Comparison of ENCODE assay signal across 10 cellular contexts in the genomic region with DNA sequence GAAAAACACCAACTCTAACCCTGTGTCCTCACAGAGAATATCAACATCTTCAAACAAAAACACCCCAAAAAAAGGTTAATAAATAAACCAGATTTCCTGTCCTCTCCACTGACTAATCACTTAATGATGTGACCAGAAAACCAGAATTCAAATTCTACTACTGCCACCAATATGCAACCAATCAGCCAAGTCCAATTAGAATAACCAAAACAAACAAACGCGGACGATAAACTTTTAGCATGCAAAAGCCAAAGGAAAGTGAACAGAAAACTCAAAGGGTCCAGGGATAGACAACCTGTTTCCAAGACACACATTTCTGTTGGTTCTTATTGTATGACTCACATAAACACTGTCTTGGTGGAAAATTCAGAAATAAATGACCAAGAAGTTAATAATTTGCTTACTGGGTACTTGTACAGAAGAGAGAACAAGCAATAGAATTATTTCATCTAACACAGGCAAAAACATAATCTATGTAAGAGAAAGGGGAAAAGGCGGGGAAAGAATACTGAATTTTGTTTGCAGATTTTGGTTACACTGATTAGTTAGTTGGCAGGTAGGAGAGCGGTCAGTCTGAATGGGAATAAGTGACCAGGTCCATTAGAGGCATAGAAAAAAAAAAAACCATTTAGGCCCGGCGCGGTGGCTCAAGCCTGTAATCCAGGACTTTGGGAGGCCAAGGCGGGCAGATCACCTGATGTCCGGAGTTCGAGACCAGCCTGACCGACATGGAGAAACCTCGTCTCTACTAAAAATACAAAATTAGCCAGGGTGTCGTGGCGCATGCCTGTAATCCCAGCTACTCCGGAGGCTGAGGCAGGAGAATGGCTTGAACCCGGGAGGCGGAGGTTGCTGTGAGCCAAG. TPM values are rescaled to one million over a fixed set of nuclear protein-coding genes. Genes with fewer than 3 reads are reported as not detected.
DNase-seq lines count a peak whose midpoint lies in the region; ATAC-seq and TF ChIP-seq lines count a peak whose summit lies in the region.
"Had no signal": no experiment of that assay in that cellular context is flagged by ENCODE, and none has a peak within 500 bp of the region (broad histone marks: within the 10 kb centered on the region; RNA-seq: fewer than 3 reads in every experiment).

No MANE protein-coding gene starts in this region.

- H3K36me3 ChIP-seq in IMR-90 (ENCODE audit: control insufficient read depth, insufficient read depth, low read length) (no peaks in the 10 kb centered on the region), mesendoderm (ENCODE audit: control insufficient read depth, insufficient read depth, low read length) (no peaks in the 10 kb centered on the region), lower lobe of right lung (no peaks in the 10 kb centered on the region)
- H3K36me3 ChIP-seq: adrenal gland had no signal

- TF ChIP-seq RAD21 in IMR-90 (IDR thresholded peaks at IDR 0.05; ENCODE audit: low read length) = no peak

- H3K4me1 ChIP-seq in IMR-90 (ENCODE audit: control insufficient read depth, insufficient read depth, low read length) (peaks cover 5% of the 10 kb centered on the region), mesendoderm (ENCODE audit: control insufficient read depth, low read depth, low read length) (no peaks in the 10 kb centered on the region), lower lobe of right lung (peaks cover 7% of the 10 kb centered on the region)

- no peak overlapping the region; the same call in 1 of the 2 replicates for H2BK20ac ChIP-seq in IMR-90 (ENCODE audit: low read depth, low read length)

- H2BK5ac ChIP-seq in IMR-90 (ENCODE audit: low read depth, low read length, poor library complexity, severe bottlenecking) = peak overlapping the region; percentile 81
- H2BK5ac ChIP-seq in mesendoderm (ENCODE audit: low read length) = no peak overlapping the region

- TF ChIP-seq POLR2A in IMR-90 (IDR thresholded peaks at IDR 0.05; ENCODE audit: low read depth, low read length) = no peak

- H3K79me2 ChIP-seq in mesendoderm (ENCODE audit: control insufficient read depth, insufficient read depth, low read length) = peaks cover 20% of the 10 kb centered on the region

- H3K27me3 ChIP-seq in IMR-90 (ENCODE audit: control insufficient read depth, insufficient read depth, low read length) (no peaks in the 10 kb centered on the region), mesendoderm (ENCODE audit: insufficient read depth, low read length, poor library complexity) (no peaks in the 10 kb centered on the region), lower lobe of right lung (ENCODE audit: low read depth) (no peaks in the 10 kb centered on the region)
- H3K27me3 ChIP-seq: adrenal gland had no signal

- no peak overlapping the region for H3K14ac ChIP-seq in IMR-90 (replicated peaks; ENCODE audit: low read depth, low read length)

- in situ Hi-C loops in Caki2 (cut with HindIII; ENCODE audit: low pct_unique_long_range_greater_than_20kb, low sequenced_read_pairs) = no loop called here
- in situ Hi-C loops in IMR-90 (cut with MboI; ENCODE audit: low sequenced_read_pairs) = no loop called here

- CTCF ChIA-PET in IMR-90 (lab: Yijun Ruan, JAX) = no interaction called here

- no peak for ATAC-seq in IMR-90 (ENCODE audit: low read depth)
- no peak for ATAC-seq in lower lobe of right lung
- no peak for ATAC-seq in GM18870 (IDR thresholded peaks at IDR 0.05; ENCODE audit: unreplicated experiment)
- ATAC-seq: Right ventricle myocardium inferior had no signal

- H2AK5ac ChIP-seq in IMR-90 (ENCODE audit: low read depth, low read length) = no peak overlapping the region
- no peak overlapping the region for H2AK5ac ChIP-seq in mesendoderm (ENCODE audit: low read length)

- H3K27ac ChIP-seq in IMR-90 (ENCODE audit: insufficient read depth, low read length) (peak overlapping the region; percentile 29; the same call in 1 of the 2 replicates), mesendoderm (ENCODE audit: low read depth, low read length) (no peak overlapping the region), lower lobe of right lung (no peak overlapping the region)

- 98% methylated on average over 8 of the region's 18 CpGs; no CpG with 5 or more reads in 1 of the 2 experiments for WGBS in IMR-90 (ENCODE audit: extremely low coverage in 2 of 2, insufficient read length in 1 of 2), 2 experiments
- WGBS in mesendoderm (ENCODE audit: extremely low coverage, insufficient coverage, low lambda C conversion rate) = no CpG with 5 or more reads among the region's 18 CpGs

- BruUV-seq in IMR-90 (replicated peaks; lab: Mats Ljungman, UMichigan) = no TSS peak

- intact Hi-C loops in IMR-90 (cut with micrococcal nuclease) = loop anchor here (2.0 kb wide), 1 partner anchor 67 kb away; no protein-coding TSS in a partner anchor
- intact Hi-C loops in lower lobe of right lung (cut with DNase I) = no loop called here

- dilution Hi-C loops in IMR-90 (cut with HindIII; ENCODE audit: low sequenced_read_pairs, unreplicated experiment) = no loop called here

- peak overlapping the region; percentile 30; the same call in 1 of the 2 replicates for H3K18ac ChIP-seq in IMR-90 (ENCODE audit: low read depth, low read length)
- H3K18ac ChIP-seq in mesendoderm (ENCODE audit: low read length) = no peak overlapping the region

- H2BK15ac ChIP-seq in IMR-90 (ENCODE audit: low read depth, low read length) = peak overlapping the region; percentile 40; the same call in 1 of the 3 replicates
- H2BK15ac ChIP-seq in mesendoderm (replicated peaks; ENCODE audit: low read depth) = no peak overlapping the region

- H3K23ac ChIP-seq in IMR-90 (ENCODE audit: low read depth, low read length) = no peak overlapping the region
- no peak overlapping the region for H3K23ac ChIP-seq in mesendoderm (ENCODE audit: low read length)

- H2BK120ac ChIP-seq in IMR-90 (ENCODE audit: low read depth, low read length) (peak overlapping the region; percentile 60), mesendoderm (ENCODE audit: low read depth, low read length) (no peak overlapping the region)

- H3K4me3 ChIP-seq in IMR-90 (ENCODE audit: insufficient read depth, low read depth, low read length) (peak overlapping the region; percentile 6; the same call in 1 of the 2 replicates), mesendoderm (ENCODE audit: low read length) (no peak overlapping the region), lower lobe of right lung (no peak overlapping the region)

- H3K9me3 ChIP-seq in IMR-90 (ENCODE audit: control insufficient read depth, insufficient read depth, low read length) = no peaks in the 10 kb centered on the region
- no peaks in the 10 kb centered on the region for H3K9me3 ChIP-seq in lower lobe of right lung
- H3K9me3 ChIP-seq: adrenal gland had no signal

- 0 out of 4 replicates have a peak, but pooled peaks cover 0 to 3% of the 10 kb centered on the region in 2 experiments for H3K79me1 ChIP-seq in IMR-90 (ENCODE audit: low read depth in 1 of 2, low read length in 2 of 2)
- H3K79me1 ChIP-seq in mesendoderm (ENCODE audit: low read length) = no peaks in the 10 kb centered on the region

- H2AK9ac ChIP-seq in IMR-90 (replicated peaks; ENCODE audit: low read depth, low read length, poor library complexity) = no peak overlapping the region

- peak; percentile 100 for DNase-seq in Caki2 (ENCODE audit: low read depth)
- DNase-seq in IMR-90 = peak; percentile 81
- peak; percentile 12 for DNase-seq in amniotic epithelial cell (ENCODE audit: low read depth)
- no peak for DNase-seq in mesendoderm
- no peak for DNase-seq in NCI-H69 (lab: John Stamatoyannopoulos, UW)
- no peak for DNase-seq in lower lobe of right lung
- DNase-seq in occipital lobe (lab: John Stamatoyannopoulos, UW) = no peak

- no peaks in the 10 kb centered on the region for H3K9me1 ChIP-seq in IMR-90 (ENCODE audit: insufficient read depth, low read length)

- POLR2A ChIA-PET in IMR-90 (lab: Charles Lee; ENCODE audit: unreplicated experiment) = no interaction called here

- H4K8ac ChIP-seq in IMR-90 (ENCODE audit: low read depth in 2 of 2, low read length in 2 of 2) (peak overlapping the region in 1 of 2 experiments; percentile 51; a peak in 3 of 4 replicates), mesendoderm (ENCODE audit: low read depth, low read length) (peak overlapping the region; percentile 56)

- 0 out of 2 replicates have a peak overlapping the region, but pooled peaks have one; percentile 43 for H3K56ac ChIP-seq in IMR-90 (ENCODE audit: extremely low read depth, insufficient read depth, low read length)
- peak overlapping the region; percentile 47 for H3K56ac ChIP-seq in mesendoderm (ENCODE audit: low read length)

- H3K9ac ChIP-seq in IMR-90 (ENCODE audit: low read depth, low read length) (no peak overlapping the region), mesendoderm (ENCODE audit: low read length) (no peak overlapping the region)

- peak overlapping the region; percentile 40; the same call in 1 of the 2 replicates for H4K91ac ChIP-seq in IMR-90 (ENCODE audit: insufficient read depth, low read depth, low read length)

- H3K4me2 ChIP-seq in IMR-90 (ENCODE audit: low read depth, low read length) (peak overlapping the region; percentile 52; the same call in 1 of the 2 replicates), mesendoderm (ENCODE audit: low read length) (no peak overlapping the region)

- TF ChIP-seq CTCF in IMR-90 (conservative IDR thresholded peaks at IDR 0.05; ENCODE audit: low read depth, low read length) (no peak), lower lobe of right lung (IDR thresholded peaks at IDR 0.05) (no peak)

- H3K4ac ChIP-seq in IMR-90 (ENCODE audit: low read depth, low read length) (peak overlapping the region; percentile 41), mesendoderm (ENCODE audit: low read depth, low read length) (peak overlapping the region; percentile 2)

- peak overlapping the region; percentile 46; the same call in 1 of the 2 replicates for H4K5ac ChIP-seq in IMR-90 (ENCODE audit: low read depth, low read length)
- no peak overlapping the region for H4K5ac ChIP-seq in mesendoderm (ENCODE audit: low read length)

- H4K20me1 ChIP-seq in IMR-90 (ENCODE audit: insufficient read depth, low read length) = peaks cover 24% of the 10 kb centered on the region

- H2AFZ ChIP-seq in IMR-90 (replicated peaks; ENCODE audit: low read length, poor library complexity) = no peak overlapping the region

TF ChIP-seq in IMR-90, 13 proteins besides CTCF, POLR2A, EP300 and RAD21 (continues in another document):
- TF ChIP-seq, protein P1, sequence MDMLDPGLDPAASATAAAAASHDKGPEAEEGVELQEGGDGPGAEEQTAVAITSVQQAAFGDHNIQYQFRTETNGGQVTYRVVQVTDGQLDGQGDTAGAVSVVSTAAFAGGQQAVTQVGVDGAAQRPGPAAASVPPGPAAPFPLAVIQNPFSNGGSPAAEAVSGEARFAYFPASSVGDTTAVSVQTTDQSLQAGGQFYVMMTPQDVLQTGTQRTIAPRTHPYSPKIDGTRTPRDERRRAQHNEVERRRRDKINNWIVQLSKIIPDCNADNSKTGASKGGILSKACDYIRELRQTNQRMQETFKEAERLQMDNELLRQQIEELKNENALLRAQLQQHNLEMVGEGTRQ (IDR thresholded peaks at IDR 0.05; ENCODE audit: low read depth, low read length) = no peak

RNA-seq across cellular contexts. Expression of a gene that starts 34.1 kb away (rescaled TPM):
- total RNA-seq in Caki2 (2014; rRNA removed; shearing (Covaris generic); ENCODE audit: low replicate concordance) = 27.3 and 32.5 TPM in 2 replicates
- total RNA-seq in IMR-90 (2012; rRNA removed) (13.6 and 14.9 TPM in 2 replicates), lower lobe of right lung (12.4 TPM), occipital lobe (1.1 TPM)
- 11.7 and 15.7 TPM in 2 replicates for polyA plus RNA-seq in IMR-90 (2012; rRNA removed)
- 9.0 and 14.0 TPM in 2 replicates for polyA plus RNA-seq in IMR-90 (2012; cell fraction: cytosol; rRNA removed)
- 8.4 and 16.6 TPM in 2 replicates for polyA plus RNA-seq in IMR-90 (2012; cell fraction: nucleus; rRNA removed; ENCODE audit: low replicate concordance)
- polyA plus RNA-seq in mesendoderm (2013, experiment 1 of 2) = 0.28 TPM
- 0.41 TPM for polyA plus RNA-seq in mesendoderm (2013, experiment 2 of 2)

Comparison
In these comparisons a context has a peak if more than half of its experiments do, and no peak if none do; other contexts are left out.
1. DNase-seq: peak in Caki2 (single experiment), IMR-90 (single experiment) and amniotic epithelial cell (single experiment); none in mesendoderm (single experiment), NCI-H69 (single experiment), lower lobe of right lung (single experiment) and occipital lobe (single experiment).